In genomic region chr5:83443539-83443938, GRCh38 we compare ENCODE assay signal across 17 cellular contexts. TPM values are rescaled to one million over a fixed set of nuclear protein-coding genes. Genes with fewer than 3 reads are reported as not detected.
DNase-seq lines count a peak whose midpoint lies in the region; ATAC-seq and TF ChIP-seq lines count a peak whose summit lies in the region.
"Had no signal": no experiment of that assay in that cellular context is flagged by ENCODE, and none has a peak within 500 bp of the region (broad histone marks: within the 10 kb centered on the region; RNA-seq: fewer than 3 reads in every experiment).

No MANE protein-coding gene starts in this region.

- no peak overlapping the region for H3K14ac ChIP-seq in IMR-90 (replicated peaks; ENCODE audit: low read depth, low read length)

- no peak for TF ChIP-seq RAD21 in IMR-90 (IDR thresholded peaks at IDR 0.05; ENCODE audit: low read length)

- H3K27ac ChIP-seq in IMR-90 (ENCODE audit: insufficient read depth, low read length) (no peak overlapping the region), endodermal cell (ENCODE audit: low read depth, low read length) (no peak overlapping the region)
- H3K27ac ChIP-seq: BLaER1 treated with 17β-estradiol and CSF1 and Interleukin-3, amounts not matched to agents 10 nM and 100 nM; C4-2B had no signal

- H4K8ac ChIP-seq in IMR-90 (ENCODE audit: low read depth in 2 of 2, low read length in 2 of 2) = no peak overlapping the region

- no peak overlapping the region for H2BK15ac ChIP-seq in IMR-90 (ENCODE audit: low read depth, low read length)

- H3K36me3 ChIP-seq in IMR-90 (ENCODE audit: control insufficient read depth, insufficient read depth, low read length) (no peaks in the 10 kb centered on the region), endodermal cell (ENCODE audit: control insufficient read depth, insufficient read depth, low read length) (no peaks in the 10 kb centered on the region)
- H3K36me3 ChIP-seq: BLaER1 treated with 17β-estradiol and CSF1 and Interleukin-3, amounts not matched to agents 10 nM and 100 nM had no signal

- H2BK20ac ChIP-seq in IMR-90 (ENCODE audit: low read depth, low read length) = no peak overlapping the region

- no peak overlapping the region for H3K23ac ChIP-seq in IMR-90 (ENCODE audit: low read depth, low read length)

- H3K9ac ChIP-seq in IMR-90 (ENCODE audit: low read depth, low read length) = no peak overlapping the region
- H3K9ac ChIP-seq in endodermal cell (ENCODE audit: extremely low read depth, low read length, poor library complexity, severe bottlenecking) = no peak overlapping the region
- H3K9ac ChIP-seq: BLaER1 treated with 17β-estradiol and CSF1 and Interleukin-3, amounts not matched to agents 10 nM and 100 nM had no signal

- H2BK120ac ChIP-seq in IMR-90 (ENCODE audit: low read depth, low read length) = no peak overlapping the region

- intact Hi-C loops in IMR-90 (cut with micrococcal nuclease) = no loop called here

- H3K56ac ChIP-seq in IMR-90 (ENCODE audit: extremely low read depth, insufficient read depth, low read length) = no peak overlapping the region

- peaks cover 24% of the 10 kb centered on the region for H3K4me1 Mint-ChIP-seq in endodermal cell

- H3K9me1 ChIP-seq in IMR-90 (ENCODE audit: insufficient read depth, low read length) = no peaks in the 10 kb centered on the region

- TF ChIP-seq CTCF in IMR-90 (conservative IDR thresholded peaks at IDR 0.05; ENCODE audit: low read depth, low read length) = no peak
- TF ChIP-seq CTCF in endodermal cell (conservative IDR thresholded peaks at IDR 0.05) = no peak

- H3K27me3 ChIP-seq in IMR-90 (ENCODE audit: control insufficient read depth, insufficient read depth, low read length) (no peaks in the 10 kb centered on the region), endodermal cell (ENCODE audit: control insufficient read depth, insufficient read depth, low read length, poor library complexity, severe bottlenecking) (no peaks in the 10 kb centered on the region)
- H3K27me3 ChIP-seq: BLaER1 treated with 17β-estradiol and CSF1 and Interleukin-3, amounts not matched to agents 10 nM and 100 nM had no signal

- no peak overlapping the region for H4K91ac ChIP-seq in IMR-90 (ENCODE audit: insufficient read depth, low read depth, low read length)

- no peak overlapping the region for H3K4me3 ChIP-seq in IMR-90 (ENCODE audit: insufficient read depth, low read depth, low read length)
- peak overlapping the region; percentile 56 for H3K4me3 ChIP-seq in endodermal cell (ENCODE audit: low read length)
- H3K4me3 ChIP-seq: BLaER1 treated with 17β-estradiol and CSF1 and Interleukin-3, amounts not matched to agents 10 nM and 100 nM had no signal

- no peak overlapping the region for H3K4me2 ChIP-seq in IMR-90 (ENCODE audit: low read depth, low read length)
- H3K4me2 ChIP-seq: BLaER1 treated with 17β-estradiol and CSF1 and Interleukin-3, amounts not matched to agents 10 nM and 100 nM had no signal

- peaks cover 24% of the 10 kb centered on the region for H3K9me3 Mint-ChIP-seq in endodermal cell
- H3K9me3 Mint-ChIP-seq: CD4-positive, alpha-beta T cell; CD8-positive, alpha-beta T cell had no signal

- H3K4me1 ChIP-seq in IMR-90 (ENCODE audit: control insufficient read depth, insufficient read depth, low read length) (peaks cover 2% of the 10 kb centered on the region; the same call in 1 of the 2 replicates), endodermal cell (ENCODE audit: control insufficient read depth, insufficient read depth, low read length) (no peaks in the 10 kb centered on the region)

- no peak overlapping the region for H3K4me3 Mint-ChIP-seq in endodermal cell
- H3K4me3 Mint-ChIP-seq: B cell; CD4-positive, alpha-beta T cell; CD8-positive, alpha-beta T cell had no signal

- no peak overlapping the region for H2AK5ac ChIP-seq in IMR-90 (ENCODE audit: low read depth, low read length)

- no TSS peak for BruUV-seq in IMR-90 (replicated peaks; lab: Mats Ljungman, UMichigan)

- H3K79me1 ChIP-seq in IMR-90 (ENCODE audit: low read depth in 1 of 2, low read length in 2 of 2) = no peaks in the 10 kb centered on the region

- POLR2A ChIA-PET in IMR-90 (lab: Charles Lee; ENCODE audit: unreplicated experiment) = no interaction called here

- H3K9me3 ChIP-seq in IMR-90 (ENCODE audit: control insufficient read depth, insufficient read depth, low read length) (no peaks in the 10 kb centered on the region), endodermal cell (ENCODE audit: control insufficient read depth, low read length) (peaks cover 9% of the 10 kb centered on the region)

- H3K36me3 Mint-ChIP-seq in endodermal cell (ENCODE audit: low read depth) = peaks cover 4% of the 10 kb centered on the region
- H3K36me3 Mint-ChIP-seq: CD8-positive, alpha-beta T cell had no signal

- DNase-seq in IMR-90 (peak; percentile 58), endodermal cell (no peak), NCI-H524 treated with DMSO at 0.1 percent for 48 hours (lab: John Stamatoyannopoulos, UW) (no peak)
- DNase-seq: 8988T; ACHN; AML-193; Caco-2; Calu3; CD4-positive, alpha-beta T cell; CD8-positive, alpha-beta T cell; DMS79 treated with DMSO at 0.1 percent for 48 hours; GF-D8 had no signal

- H3K27me3 Mint-ChIP-seq in endodermal cell (ENCODE audit: insufficient read depth) = no peaks in the 10 kb centered on the region
- H3K27me3 Mint-ChIP-seq: B cell; CD4-positive, alpha-beta T cell had no signal

- no peak overlapping the region for H3K27ac Mint-ChIP-seq in endodermal cell
- H3K27ac Mint-ChIP-seq: B cell; CD4-positive, alpha-beta T cell; CD8-positive, alpha-beta T cell had no signal

- no peak overlapping the region for H4K5ac ChIP-seq in IMR-90 (ENCODE audit: low read depth, low read length)

- H2AK9ac ChIP-seq in IMR-90 (replicated peaks; ENCODE audit: low read depth, low read length, poor library complexity) = no peak overlapping the region

- no peak overlapping the region for H3K18ac ChIP-seq in IMR-90 (ENCODE audit: low read depth, low read length)

- dilution Hi-C loops in IMR-90 (cut with HindIII; ENCODE audit: low sequenced_read_pairs, unreplicated experiment) = no loop called here

- in situ Hi-C loops in IMR-90 (cut with MboI; ENCODE audit: low sequenced_read_pairs) = loop anchor here (25.0 kb wide), 1 partner anchor 806 kb away; no protein-coding TSS in a partner anchor

- ATAC-seq in IMR-90 (ENCODE audit: low read depth) = peak; percentile 54
- no peak for ATAC-seq in GM18502 (IDR thresholded peaks at IDR 0.05; ENCODE audit: poor library complexity, unreplicated experiment)
- no peak for ATAC-seq in HG03460 (IDR thresholded peaks at IDR 0.05; ENCODE audit: unreplicated experiment)
- ATAC-seq: CD8-positive, alpha-beta T cell had no signal

- H2BK5ac ChIP-seq in IMR-90 (ENCODE audit: low read depth, low read length, poor library complexity, severe bottlenecking) = no peak overlapping the region

- no CpG with 5 or more reads among the region's 3 CpGs for WGBS in IMR-90 (ENCODE audit: extremely low coverage in 2 of 2, insufficient read length in 1 of 2), 2 experiments
- 89 to 100% methylated on average over 3 of the region's 3 CpGs for WGBS in endodermal cell (ENCODE audit: insufficient coverage in 1 of 2, insufficient read length in 1 of 2), 2 experiments

- H3K4ac ChIP-seq in IMR-90 (ENCODE audit: low read depth, low read length) = no peak overlapping the region

- CTCF ChIA-PET in IMR-90 (lab: Yijun Ruan, JAX) = no interaction called here

- no peaks in the 10 kb centered on the region for H4K20me1 ChIP-seq in IMR-90 (ENCODE audit: insufficient read depth, low read length)
- H4K20me1 ChIP-seq: BLaER1 treated with 17β-estradiol and CSF1 and Interleukin-3, amounts not matched to agents 10 nM and 100 nM had no signal

- TF ChIP-seq POLR2A in IMR-90 (IDR thresholded peaks at IDR 0.05; ENCODE audit: low read depth, low read length) = no peak

- no peak overlapping the region for H2AFZ ChIP-seq in IMR-90 (replicated peaks; ENCODE audit: low read length, poor library complexity)

TF ChIP-seq in IMR-90, 13 proteins besides CTCF, POLR2A, EP300 and RAD21 (continues in another document):
- TF ChIP-seq MXI1 (IDR thresholded peaks at IDR 0.05; ENCODE audit: borderline replicate concordance, low read depth, low read length) (no peak), CEBPB (IDR thresholded peaks at IDR 0.05; ENCODE audit: low read depth, low read length) (no peak), BHLHE40 (IDR thresholded peaks at IDR 0.05; ENCODE audit: low read depth, low read length) (no peak), SMC3 (IDR thresholded peaks at IDR 0.05; ENCODE audit: low read depth, low read length) (no peak), ELK1 (IDR thresholded peaks at IDR 0.05; ENCODE audit: borderline replicate concordance, low read depth, low read length) (no peak), CHD1 (IDR thresholded peaks at IDR 0.05; ENCODE audit: low read depth, low read length) (no peak), FOS (IDR thresholded peaks at IDR 0.05; ENCODE audit: low read depth, low read length) (no peak), RCOR1 (IDR thresholded peaks at IDR 0.05; ENCODE audit: insufficient replicate concordance, low read length) (no peak), RFX5 (IDR thresholded peaks at IDR 0.05; ENCODE audit: low read depth, low read length) (no peak), MAZ (IDR thresholded peaks at IDR 0.05; ENCODE audit: borderline replicate concordance, low read depth, low read length) (no peak), MAFK (IDR thresholded peaks at IDR 0.05; ENCODE audit: low read depth, low read length) (no peak)
- TF ChIP-seq, protein P1, sequence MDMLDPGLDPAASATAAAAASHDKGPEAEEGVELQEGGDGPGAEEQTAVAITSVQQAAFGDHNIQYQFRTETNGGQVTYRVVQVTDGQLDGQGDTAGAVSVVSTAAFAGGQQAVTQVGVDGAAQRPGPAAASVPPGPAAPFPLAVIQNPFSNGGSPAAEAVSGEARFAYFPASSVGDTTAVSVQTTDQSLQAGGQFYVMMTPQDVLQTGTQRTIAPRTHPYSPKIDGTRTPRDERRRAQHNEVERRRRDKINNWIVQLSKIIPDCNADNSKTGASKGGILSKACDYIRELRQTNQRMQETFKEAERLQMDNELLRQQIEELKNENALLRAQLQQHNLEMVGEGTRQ (IDR thresholded peaks at IDR 0.05; ENCODE audit: low read depth, low read length) = no peak

RNA-seq across cellular contexts. Expression of gene VCAN, which starts 28.0 kb away (rescaled TPM):
- 158 and 159 TPM in 2 replicates for total RNA-seq in IMR-90 (2012; rRNA removed)
- polyA plus RNA-seq in IMR-90 (2012; rRNA removed) = 45.3 and 47.5 TPM in 2 replicates
- polyA plus RNA-seq in IMR-90 (2012; cell fraction: cytosol; rRNA removed) = 20.7 and 25.5 TPM in 2 replicates
- polyA plus RNA-seq in IMR-90 (2012; cell fraction: nucleus; rRNA removed; ENCODE audit: low replicate concordance) = 17.1 and 53.0 TPM in 2 replicates
- total RNA-seq in endodermal cell = 100 to 1,000 TPM; 363 to 397 TPM
- 188 TPM for polyA plus RNA-seq in endodermal cell (2013, experiment 1 of 2)
- 171 TPM for polyA plus RNA-seq in endodermal cell (2013, experiment 2 of 2)
- total RNA-seq: B cell had no signal
